ENCODE assay signal across 25 cellular contexts in genomic region chr12:109209082-109209481, GRCh38.
"Had no signal": no experiment of that assay in that cellular context is flagged by ENCODE, and none has a peak within 500 bp of the region (broad histone marks: within the 10 kb centered on the region; RNA-seq: fewer than 3 reads in every experiment).

No MANE protein-coding gene starts in this region.

- H3K36me3 Mint-ChIP-seq: natural killer cell treated with Interleukin-12 subunit alpha and Interleukin-12 subunit beta and Interleukin-15 and Interleukin-18, amount 100 ng/mL, for 72 hours had no signal

- H3K27me3 ChIP-seq: gastroesophageal sphincter, heart right ventricle, suprapubic skin, transverse colon, vagina had no signal

- H3K9me3 Mint-ChIP-seq: dendritic cell treated with granulocyte-macrophage colony-stimulating factor and Interleukin-4, amounts not matched to agents 40 ng/mL and 50 ng/mL, for 4 days; memory B cell; natural killer cell treated with Interleukin-12 subunit alpha and Interleukin-12 subunit beta and Interleukin-15 and Interleukin-18, amount 100 ng/mL, for 72 hours; neural crest cell; stimulated activated naive CD8-positive, alpha-beta T cell treated with anti-CD3 and anti-CD28 coated beads, Interleukin-15, amount 100 ng/mL, for 72 hours had no signal

- ATAC-seq: gastroesophageal sphincter; left colon; natural killer cell treated with Interleukin-12 subunit alpha and Interleukin-12 subunit beta and Interleukin-15 and Interleukin-18, amount 100 ng/mL, for 72 hours; stimulated activated naive CD8-positive, alpha-beta T cell treated with anti-CD3 and anti-CD28 coated beads, Interleukin-15, amount 100 ng/mL, for 72 hours had no signal

- H3K27ac ChIP-seq: epithelial cell of prostate, gastroesophageal sphincter, heart right ventricle, parathyroid adenoma, skin epidermis, suprapubic skin, transverse colon, vagina had no signal

- H3K4me3 Mint-ChIP-seq: dendritic cell treated with granulocyte-macrophage colony-stimulating factor and Interleukin-4, amounts not matched to agents 40 ng/mL and 50 ng/mL, for 4 days; endodermal cell; memory B cell; natural killer cell treated with Interleukin-12 subunit alpha and Interleukin-12 subunit beta and Interleukin-15 and Interleukin-18, amount 100 ng/mL, for 72 hours; neural crest cell; stimulated activated naive CD8-positive, alpha-beta T cell treated with anti-CD3 and anti-CD28 coated beads, Interleukin-15, amount 100 ng/mL, for 72 hours had no signal

- H3K4me1 ChIP-seq: gastroesophageal sphincter, heart right ventricle, parathyroid adenoma, suprapubic skin, transverse colon, vagina had no signal

- H3K4me3 ChIP-seq: gastroesophageal sphincter, heart right ventricle, lung, skin epidermis, suprapubic skin, transverse colon, vagina had no signal

- H3K4me1 Mint-ChIP-seq: endodermal cell; memory B cell; neural crest cell; stimulated activated naive CD8-positive, alpha-beta T cell treated with anti-CD3 and anti-CD28 coated beads, Interleukin-15, amount 100 ng/mL, for 72 hours had no signal

- H3K9me3 ChIP-seq: gastroesophageal sphincter, heart right ventricle, suprapubic skin, transverse colon, vagina had no signal

- DNase-seq: caudate nucleus; cerebellar nuclear complex; effector CD8-positive, alpha-beta T cell; endodermal cell; foreskin fibroblast; glutamatergic neuron; heart right ventricle; hippocampal formation; left colon; stimulated activated CD4-positive, alpha-beta T cell treated with anti-CD3 and anti-CD28 coated beads, Interleukin-15, amount 100 ng/mL, for 24 hours; stimulated activated CD4-positive, alpha-beta T cell treated with anti-CD3 and anti-CD28 coated beads, Interleukin-2, amount 100 ng/mL, for 48 hours; stimulated activated naive CD4-positive, alpha-beta T cell; stimulated activated naive CD8-positive, alpha-beta T cell treated with anti-CD3 and anti-CD28 coated beads, Interleukin-15, amount 100 ng/mL, for 72 hours; transverse colon had no signal

- H3K9ac ChIP-seq: parathyroid adenoma had no signal

- H3K27me3 Mint-ChIP-seq: dendritic cell treated with granulocyte-macrophage colony-stimulating factor and Interleukin-4, amounts not matched to agents 40 ng/mL and 50 ng/mL, for 4 days; memory B cell; natural killer cell treated with Interleukin-12 subunit alpha and Interleukin-12 subunit beta and Interleukin-15 and Interleukin-18, amount 100 ng/mL, for 72 hours; stimulated activated naive CD8-positive, alpha-beta T cell treated with anti-CD3 and anti-CD28 coated beads, Interleukin-15, amount 100 ng/mL, for 72 hours had no signal

- H3K27ac Mint-ChIP-seq: dendritic cell treated with granulocyte-macrophage colony-stimulating factor and Interleukin-4, amounts not matched to agents 40 ng/mL and 50 ng/mL, for 4 days; endodermal cell; memory B cell; natural killer cell treated with Interleukin-12 subunit alpha and Interleukin-12 subunit beta and Interleukin-15 and Interleukin-18, amount 100 ng/mL, for 72 hours; stimulated activated naive CD8-positive, alpha-beta T cell treated with anti-CD3 and anti-CD28 coated beads, Interleukin-15, amount 100 ng/mL, for 72 hours had no signal
